In the genomic region with DNA sequence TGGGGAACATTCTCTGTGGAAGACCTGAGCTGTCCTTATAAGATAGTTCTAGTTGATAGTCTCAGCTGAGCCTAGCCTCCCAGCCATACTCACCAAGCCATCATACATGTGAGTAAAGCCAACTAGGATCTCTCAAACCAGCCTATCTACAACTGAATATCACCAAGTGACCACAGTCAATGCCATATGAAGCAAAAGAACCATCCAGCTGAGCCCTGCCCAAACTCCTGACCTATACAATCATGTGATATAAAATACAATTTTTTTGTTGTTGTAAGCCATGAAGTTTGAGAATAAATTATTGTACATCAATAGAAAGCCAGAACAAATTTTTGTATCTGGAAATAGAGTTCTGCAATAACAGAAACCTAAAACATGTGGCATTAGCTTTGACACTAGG, we compare ENCODE assay signal across 8 cellular contexts.
"Had no signal": no experiment of that assay in that cellular context is flagged by ENCODE, and none has a peak within 500 bp of the region (broad histone marks: within the 10 kb centered on the region; RNA-seq: fewer than 3 reads in every experiment).

No MANE protein-coding gene starts in this region.

- DNase-seq: GDM1, GF-D8 had no signal

- FAIRE-seq: G401.6, GM12878, GM12891, GM12892, GM18507, GM19239 had no signal

- H3K4me3 ChIP-seq: GM12878 had no signal

- ATAC-seq: GM12878 had no signal
